In genomic region chr6:125945378-125946141, GRCh38 we compare ENCODE assay signal across 1 cellular context.
A peak's percentile ranks its signal among the peaks of the same experiment; 100 is the strongest.
TF ChIP-seq lines count a peak whose summit lies in the region.

No MANE protein-coding gene starts in this region.

TF ChIP-seq in K562, 482 proteins besides CTCF, POLR2A, EP300 and RAD21 (continued from another document):
- TF ChIP-seq ATF2 (CRISPR knock-in tag; IDR thresholded peaks at IDR 0.05), result no peak
- TF ChIP-seq, protein P1, sequence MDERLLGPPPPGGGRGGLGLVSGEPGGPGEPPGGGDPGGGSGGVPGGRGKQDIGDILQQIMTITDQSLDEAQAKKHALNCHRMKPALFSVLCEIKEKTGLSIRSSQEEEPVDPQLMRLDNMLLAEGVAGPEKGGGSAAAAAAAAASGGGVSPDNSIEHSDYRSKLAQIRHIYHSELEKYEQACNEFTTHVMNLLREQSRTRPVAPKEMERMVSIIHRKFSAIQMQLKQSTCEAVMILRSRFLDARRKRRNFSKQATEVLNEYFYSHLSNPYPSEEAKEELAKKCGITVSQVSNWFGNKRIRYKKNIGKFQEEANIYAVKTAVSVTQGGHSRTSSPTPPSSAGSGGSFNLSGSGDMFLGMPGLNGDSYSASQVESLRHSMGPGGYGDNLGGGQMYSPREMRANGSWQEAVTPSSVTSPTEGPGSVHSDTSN (CRISPR knock-in tag; IDR thresholded peaks at IDR 0.05; ENCODE audit: low read depth), result no peak
- TF ChIP-seq, protein P1 (tag; conservative IDR thresholded peaks at IDR 0.05; ENCODE audit: low read depth), result peak; percentile 85
- no peak; the same call in 1 of the 2 replicates for TF ChIP-seq FOSL1 (tag; conservative IDR thresholded peaks at IDR 0.05)
- TF ChIP-seq EHMT2 (IDR thresholded peaks at IDR 0.05), result peak; percentile 43; the same call in 1 of the 2 replicates
- TF ChIP-seq GATAD2A (IDR thresholded peaks at IDR 0.05), result 0 out of 2 replicates have a peak, but pooled peaks have one; percentile 9
- peak; percentile 78 for TF ChIP-seq ARID1B (IDR thresholded peaks at IDR 0.05)
- TF ChIP-seq MAFK (IDR thresholded peaks at IDR 0.05; ENCODE audit: low read length), result peak; percentile 62
- no peak for TF ChIP-seq CREB3 (tag; conservative IDR thresholded peaks at IDR 0.05; ENCODE audit: low read depth)
